1 cellular context compared by ENCODE assay signal in the genomic region with DNA sequence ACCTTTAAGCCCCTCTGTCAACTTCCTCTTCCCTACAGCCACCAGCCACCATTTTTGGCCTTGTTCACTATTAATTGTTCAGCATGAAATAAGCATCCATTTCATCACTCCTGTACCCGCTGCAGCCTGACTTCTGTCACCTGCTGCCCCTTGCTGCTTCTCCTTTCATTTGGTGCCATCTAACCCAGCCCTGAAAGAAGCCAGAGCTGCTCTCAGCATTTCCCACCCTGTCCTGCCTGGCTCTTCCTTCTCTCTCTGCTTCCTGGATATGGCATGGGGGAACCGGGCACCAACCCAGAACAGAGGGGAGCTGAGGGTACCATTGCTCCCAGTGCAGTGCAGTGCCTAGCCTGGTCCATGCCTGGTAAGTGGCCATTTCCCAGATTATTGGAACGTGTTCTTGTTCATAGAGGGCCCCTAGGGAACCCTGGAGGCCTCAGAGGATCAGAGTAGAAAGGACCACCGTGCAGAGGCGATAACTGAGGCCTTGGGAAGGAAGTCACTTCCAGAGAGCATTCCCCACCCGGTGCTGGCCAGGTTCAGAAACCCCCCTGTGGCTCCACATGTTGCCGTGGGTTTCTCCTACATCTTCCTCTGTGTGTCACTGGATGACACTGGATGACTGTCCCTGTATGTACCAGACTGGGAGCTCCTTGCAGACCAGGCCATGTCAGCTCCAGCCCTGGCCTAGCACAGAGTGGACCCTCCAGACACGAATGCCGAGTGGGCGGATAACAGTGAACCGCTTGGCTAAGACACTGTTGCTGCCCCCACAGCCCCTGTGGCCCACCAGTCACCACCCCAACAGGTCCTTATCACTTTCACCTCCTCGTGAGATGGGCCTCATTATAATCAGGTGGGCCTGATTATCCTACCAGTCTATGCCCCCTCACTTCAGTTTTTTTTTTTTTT.
TF ChIP-seq lines count a peak whose summit lies in the region.

No MANE protein-coding gene starts in this region.

TF ChIP-seq in K562, 482 proteins besides CTCF, POLR2A, EP300 and RAD21 (continued from another document):
- TF ChIP-seq, protein P1, sequence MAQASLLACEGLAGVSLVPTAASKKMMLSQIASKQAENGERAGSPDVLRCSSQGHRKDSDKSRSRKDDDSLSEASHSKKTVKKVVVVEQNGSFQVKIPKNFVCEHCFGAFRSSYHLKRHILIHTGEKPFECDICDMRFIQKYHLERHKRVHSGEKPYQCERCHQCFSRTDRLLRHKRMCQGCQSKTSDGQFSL (CRISPR knock-in tag; IDR thresholded peaks at IDR 0.05), result no peak
- TF ChIP-seq, protein P1 (tag; IDR thresholded peaks at IDR 0.05), result no peak
- TF ChIP-seq MAFG (tag; conservative IDR thresholded peaks at IDR 0.05) (no peak), FIP1L1 (IDR thresholded peaks at IDR 0.05; ENCODE audit: low read depth, low read length, poor library complexity, severe bottlenecking) (no peak), SLC30A9 (CRISPR knock-in tag; IDR thresholded peaks at IDR 0.05) (no peak), GTF2F1 (IDR thresholded peaks at IDR 0.05; ENCODE audit: low read depth, low read length) (peak; percentile 72; the same call in 1 of the 2 replicates), MAFF (IDR thresholded peaks at IDR 0.05; ENCODE audit: low read length) (peak; percentile 10)
- TF ChIP-seq, protein P2, sequence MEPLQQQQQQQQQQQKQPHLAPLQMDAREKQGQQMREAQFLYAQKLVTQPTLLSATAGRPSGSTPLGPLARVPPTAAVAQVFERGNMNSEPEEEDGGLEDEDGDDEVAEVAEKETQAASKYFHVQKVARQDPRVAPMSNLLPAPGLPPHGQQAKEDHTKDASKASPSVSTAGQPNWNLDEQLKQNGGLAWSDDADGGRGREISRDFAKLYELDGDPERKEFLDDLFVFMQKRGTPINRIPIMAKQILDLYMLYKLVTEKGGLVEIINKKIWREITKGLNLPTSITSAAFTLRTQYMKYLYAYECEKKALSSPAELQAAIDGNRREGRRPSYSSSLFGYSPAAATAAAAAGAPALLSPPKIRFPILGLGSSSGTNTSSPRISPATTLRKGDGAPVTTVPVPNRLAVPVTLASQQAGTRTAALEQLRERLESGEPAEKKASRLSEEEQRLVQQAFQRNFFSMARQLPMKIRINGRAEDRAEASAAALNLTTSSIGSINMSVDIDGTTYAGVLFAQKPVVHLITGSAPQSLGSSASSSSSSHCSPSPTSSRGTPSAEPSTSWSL (CRISPR knock-in tag; IDR thresholded peaks at IDR 0.05; ENCODE audit: borderline replicate concordance), result no peak
- TF ChIP-seq, protein P3, sequence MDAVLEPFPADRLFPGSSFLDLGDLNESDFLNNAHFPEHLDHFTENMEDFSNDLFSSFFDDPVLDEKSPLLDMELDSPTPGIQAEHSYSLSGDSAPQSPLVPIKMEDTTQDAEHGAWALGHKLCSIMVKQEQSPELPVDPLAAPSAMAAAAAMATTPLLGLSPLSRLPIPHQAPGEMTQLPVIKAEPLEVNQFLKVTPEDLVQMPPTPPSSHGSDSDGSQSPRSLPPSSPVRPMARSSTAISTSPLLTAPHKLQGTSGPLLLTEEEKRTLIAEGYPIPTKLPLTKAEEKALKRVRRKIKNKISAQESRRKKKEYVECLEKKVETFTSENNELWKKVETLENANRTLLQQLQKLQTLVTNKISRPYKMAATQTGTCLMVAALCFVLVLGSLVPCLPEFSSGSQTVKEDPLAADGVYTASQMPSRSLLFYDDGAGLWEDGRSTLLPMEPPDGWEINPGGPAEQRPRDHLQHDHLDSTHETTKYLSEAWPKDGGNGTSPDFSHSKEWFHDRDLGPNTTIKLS (IDR thresholded peaks at IDR 0.05; ENCODE audit: borderline replicate concordance, low read depth), result no peak
- TF ChIP-seq, protein P4, sequence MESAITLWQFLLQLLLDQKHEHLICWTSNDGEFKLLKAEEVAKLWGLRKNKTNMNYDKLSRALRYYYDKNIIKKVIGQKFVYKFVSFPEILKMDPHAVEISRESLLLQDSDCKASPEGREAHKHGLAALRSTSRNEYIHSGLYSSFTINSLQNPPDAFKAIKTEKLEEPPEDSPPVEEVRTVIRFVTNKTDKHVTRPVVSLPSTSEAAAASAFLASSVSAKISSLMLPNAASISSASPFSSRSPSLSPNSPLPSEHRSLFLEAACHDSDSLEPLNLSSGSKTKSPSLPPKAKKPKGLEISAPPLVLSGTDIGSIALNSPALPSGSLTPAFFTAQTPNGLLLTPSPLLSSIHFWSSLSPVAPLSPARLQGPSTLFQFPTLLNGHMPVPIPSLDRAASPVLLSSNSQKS (CRISPR knock-in tag; IDR thresholded peaks at IDR 0.05), result no peak
- TF ChIP-seq, protein P5, sequence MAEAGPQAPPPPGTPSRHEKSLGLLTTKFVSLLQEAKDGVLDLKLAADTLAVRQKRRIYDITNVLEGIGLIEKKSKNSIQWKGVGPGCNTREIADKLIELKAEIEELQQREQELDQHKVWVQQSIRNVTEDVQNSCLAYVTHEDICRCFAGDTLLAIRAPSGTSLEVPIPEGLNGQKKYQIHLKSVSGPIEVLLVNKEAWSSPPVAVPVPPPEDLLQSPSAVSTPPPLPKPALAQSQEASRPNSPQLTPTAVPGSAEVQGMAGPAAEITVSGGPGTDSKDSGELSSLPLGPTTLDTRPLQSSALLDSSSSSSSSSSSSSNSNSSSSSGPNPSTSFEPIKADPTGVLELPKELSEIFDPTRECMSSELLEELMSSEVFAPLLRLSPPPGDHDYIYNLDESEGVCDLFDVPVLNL (CRISPR knock-in tag; IDR thresholded peaks at IDR 0.05; ENCODE audit: low read depth), result no peak
- TF ChIP-seq, protein P6, sequence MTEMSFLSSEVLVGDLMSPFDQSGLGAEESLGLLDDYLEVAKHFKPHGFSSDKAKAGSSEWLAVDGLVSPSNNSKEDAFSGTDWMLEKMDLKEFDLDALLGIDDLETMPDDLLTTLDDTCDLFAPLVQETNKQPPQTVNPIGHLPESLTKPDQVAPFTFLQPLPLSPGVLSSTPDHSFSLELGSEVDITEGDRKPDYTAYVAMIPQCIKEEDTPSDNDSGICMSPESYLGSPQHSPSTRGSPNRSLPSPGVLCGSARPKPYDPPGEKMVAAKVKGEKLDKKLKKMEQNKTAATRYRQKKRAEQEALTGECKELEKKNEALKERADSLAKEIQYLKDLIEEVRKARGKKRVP (CRISPR knock-in tag; IDR thresholded peaks at IDR 0.05), result no peak
- TF ChIP-seq, protein P7, sequence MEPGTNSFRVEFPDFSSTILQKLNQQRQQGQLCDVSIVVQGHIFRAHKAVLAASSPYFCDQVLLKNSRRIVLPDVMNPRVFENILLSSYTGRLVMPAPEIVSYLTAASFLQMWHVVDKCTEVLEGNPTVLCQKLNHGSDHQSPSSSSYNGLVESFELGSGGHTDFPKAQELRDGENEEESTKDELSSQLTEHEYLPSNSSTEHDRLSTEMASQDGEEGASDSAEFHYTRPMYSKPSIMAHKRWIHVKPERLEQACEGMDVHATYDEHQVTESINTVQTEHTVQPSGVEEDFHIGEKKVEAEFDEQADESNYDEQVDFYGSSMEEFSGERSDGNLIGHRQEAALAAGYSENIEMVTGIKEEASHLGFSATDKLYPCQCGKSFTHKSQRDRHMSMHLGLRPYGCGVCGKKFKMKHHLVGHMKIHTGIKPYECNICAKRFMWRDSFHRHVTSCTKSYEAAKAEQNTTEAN (CRISPR knock-in tag; IDR thresholded peaks at IDR 0.05), result no peak
